ENCODE assay signal across 14 cellular contexts in genomic region chr3:116102037-116102436, GRCh38.
"Had no signal": no experiment of that assay in that cellular context is flagged by ENCODE, and none has a peak within 500 bp of the region (broad histone marks: within the 10 kb centered on the region; RNA-seq: fewer than 3 reads in every experiment).

No MANE protein-coding gene starts in this region.

- H3K27me3 Mint-ChIP-seq: natural killer cell treated with Interleukin-12 subunit alpha and Interleukin-12 subunit beta and Interleukin-15 and Interleukin-18, amount 100 ng/mL, for 72 hours; stimulated activated naive CD8-positive, alpha-beta T cell treated with anti-CD3 and anti-CD28 coated beads, Interleukin-15, Interleukin-2, amounts not matched to agents 100 ng/mL and 50 ng/mL, for 24 hours had no signal

- H3K36me3 ChIP-seq: upper lobe of right lung had no signal

- H3K4me1 ChIP-seq: upper lobe of right lung had no signal

- H3K27ac Mint-ChIP-seq: activated naive CD4-positive, alpha-beta T cell treated with anti-CD3 and anti-CD28 coated beads, Interleukin-2, amount 50 U/mL, for 72 hours; natural killer cell treated with Interleukin-12 subunit alpha and Interleukin-12 subunit beta and Interleukin-15 and Interleukin-18, amount 100 ng/mL, for 72 hours; stimulated activated naive CD8-positive, alpha-beta T cell treated with anti-CD3 and anti-CD28 coated beads, Interleukin-15, Interleukin-2, amounts not matched to agents 100 ng/mL and 50 ng/mL, for 24 hours had no signal

- H3K9me3 ChIP-seq: mucosa of descending colon, upper lobe of right lung had no signal

- H3K4me3 Mint-ChIP-seq: natural killer cell treated with Interleukin-12 subunit alpha and Interleukin-12 subunit beta and Interleukin-15 and Interleukin-18, amount 100 ng/mL, for 72 hours; stimulated activated naive CD8-positive, alpha-beta T cell treated with anti-CD3 and anti-CD28 coated beads, Interleukin-15, Interleukin-2, amounts not matched to agents 100 ng/mL and 50 ng/mL, for 24 hours had no signal

- H3K4me3 ChIP-seq: lung, mucosa of descending colon, upper lobe of right lung had no signal

- DNase-seq: activated CD4-positive, alpha-beta T cell treated with anti-CD3 and anti-CD28 coated beads, Interleukin-2, amount 50 U/mL, for 4 hours; activated effector memory CD4-positive, alpha-beta T cell treated with Interleukin-2 at 50 U/mL for 16 hours; activated T-cell treated with anti-CD3 and anti-CD28 coated beads, Interleukin-2, amount 50 U/mL, for 1 hour; amygdala; left cardiac atrium; mucosa of descending colon; occipital lobe; stimulated activated CD4-positive, alpha-beta T cell treated with anti-CD3 and anti-CD28 coated beads, Interleukin-4, amount 100 ng/mL, for 24 hours; upper lobe of right lung had no signal

- ATAC-seq: activated CD4-positive, CD25-positive, alpha-beta regulatory T cell treated with anti-CD3 and anti-CD28 coated beads, Interleukin-2, amount 50 U/mL, for 24 hours; activated naive CD4-positive, alpha-beta T cell treated with anti-CD3 and anti-CD28 coated beads, Interleukin-2, amount 50 U/mL, for 72 hours; left cardiac atrium; mucosa of descending colon; natural killer cell treated with Interleukin-12 subunit alpha and Interleukin-12 subunit beta and Interleukin-15 and Interleukin-18, amount 100 ng/mL, for 72 hours; upper lobe of right lung had no signal

- H3K27ac ChIP-seq: upper lobe of right lung had no signal

- H3K9me3 Mint-ChIP-seq: stimulated activated naive CD8-positive, alpha-beta T cell treated with anti-CD3 and anti-CD28 coated beads, Interleukin-15, Interleukin-2, amounts not matched to agents 100 ng/mL and 50 ng/mL, for 24 hours had no signal

- H3K36me3 Mint-ChIP-seq: activated naive CD4-positive, alpha-beta T cell treated with anti-CD3 and anti-CD28 coated beads, Interleukin-2, amount 50 U/mL, for 72 hours had no signal

- H3K27me3 ChIP-seq: upper lobe of right lung had no signal
